ENCODE assay signal across 21 cellular contexts in genomic region chr7:13110107-13110506, GRCh38.
"Had no signal": no experiment of that assay in that cellular context is flagged by ENCODE, and none has a peak within 500 bp of the region (broad histone marks: within the 10 kb centered on the region; RNA-seq: fewer than 3 reads in every experiment).

No MANE protein-coding gene starts in this region.

- H3K27me3 ChIP-seq: colonic mucosa, dorsolateral prefrontal cortex, esophagus squamous epithelium, gastrocnemius medialis, heart right ventricle, left lung had no signal

- H3K9me3 ChIP-seq: colonic mucosa, esophagus squamous epithelium, gastrocnemius medialis, lower lobe of right lung had no signal

- H3K4me3 Mint-ChIP-seq: dendritic cell treated with granulocyte-macrophage colony-stimulating factor and Interleukin-4, amounts not matched to agents 40 ng/mL and 50 ng/mL, for 4 days had no signal

- H3K9me3 Mint-ChIP-seq: dendritic cell treated with granulocyte-macrophage colony-stimulating factor and Interleukin-4, amounts not matched to agents 40 ng/mL and 50 ng/mL, for 4 days had no signal

- ATAC-seq: gastrocnemius medialis, heart right ventricle, left cardiac atrium, left lung, left ventricle myocardium superior, lower lobe of right lung had no signal

- H3K27ac Mint-ChIP-seq: dendritic cell treated with granulocyte-macrophage colony-stimulating factor and Interleukin-4, amounts not matched to agents 40 ng/mL and 50 ng/mL, for 4 days had no signal

- H3K27ac ChIP-seq: colonic mucosa, dorsolateral prefrontal cortex, esophagus squamous epithelium, gastrocnemius medialis, heart right ventricle, left lung, lower lobe of right lung had no signal

- H3K27me3 Mint-ChIP-seq: dendritic cell treated with granulocyte-macrophage colony-stimulating factor and Interleukin-4, amounts not matched to agents 40 ng/mL and 50 ng/mL, for 4 days had no signal

- H3K4me3 ChIP-seq: colonic mucosa, dorsolateral prefrontal cortex, esophagus squamous epithelium, gastrocnemius medialis, heart right ventricle, left lung, lower lobe of right lung had no signal

- DNase-seq: cerebellar nuclear complex; colonic mucosa; cortex of kidney; dorsolateral prefrontal cortex; effector CD4-positive, alpha-beta T cell; effector memory CD4-positive, alpha-beta T cell; esophagus squamous epithelium; foreskin fibroblast; foreskin melanocyte; gastrocnemius medialis; glutamatergic neuron; head of caudate nucleus; heart right ventricle; hippocampal formation; left cardiac atrium; left lung; left ventricle myocardium superior; lower lobe of right lung; mesendoderm; midbrain had no signal

- H3K36me3 ChIP-seq: colonic mucosa, esophagus squamous epithelium, gastrocnemius medialis, heart right ventricle, left lung, lower lobe of right lung had no signal

- H3K4me1 ChIP-seq: colonic mucosa, gastrocnemius medialis, left lung, lower lobe of right lung had no signal
